ENCODE assay signal across 2 cellular contexts in the genomic region with DNA sequence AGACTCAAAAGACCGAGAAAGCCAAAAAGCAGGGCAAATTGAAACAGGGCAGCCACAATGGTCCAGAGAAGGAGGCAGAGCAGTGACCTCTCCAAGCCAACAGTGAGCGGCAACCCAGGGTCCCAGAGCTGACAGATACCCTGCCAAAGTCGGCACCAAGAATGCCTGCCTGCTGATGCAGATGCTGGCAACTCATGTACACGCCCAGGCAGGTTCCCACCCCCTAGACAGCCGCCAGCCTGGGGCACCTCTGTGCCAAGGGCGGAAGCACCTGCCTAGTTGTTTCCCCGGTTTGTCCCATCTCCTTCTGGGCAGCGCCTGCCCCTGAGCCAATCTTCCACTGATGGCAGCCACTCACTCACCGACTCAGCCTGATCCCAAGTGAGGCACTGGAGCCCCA.
A peak's percentile ranks its signal among the peaks of the same experiment; 100 is the strongest.
TF ChIP-seq lines count a peak whose summit lies in the region.

No MANE protein-coding gene starts in this region.

TF ChIP-seq in liver, 16 proteins besides CTCF, POLR2A, EP300 and RAD21:
- TF ChIP-seq RXRA (IDR thresholded peaks at IDR 0.05) (peak; percentile 72 to 81), SP1 (IDR thresholded peaks at IDR 0.05) (peak; percentile 35), MAX (IDR thresholded peaks at IDR 0.05) (peak; percentile 79), YY1 (IDR thresholded peaks at IDR 0.05) (peak; percentile 62), EGR1 (IDR thresholded peaks at IDR 0.05; ENCODE audit: low read depth in 2 of 2) (no peak), FOXA1 (IDR thresholded peaks at IDR 0.05) (no peak), HNF4A (conservative IDR thresholded peaks at IDR 0.05) (peak; percentile 46 to 63), FOXA2 (IDR thresholded peaks at IDR 0.05) (peak; percentile 15)

TF ChIP-seq in HepG2, 621 proteins besides CTCF, POLR2A, EP300 and RAD21:
- TF ChIP-seq ZBTB2 (CRISPR knock-in tag; IDR thresholded peaks at IDR 0.05; ENCODE audit: low read depth) (no peak), ZNF329 (CRISPR knock-in tag; IDR thresholded peaks at IDR 0.05; ENCODE audit: low read depth) (no peak), REXO4 (CRISPR knock-in tag; IDR thresholded peaks at IDR 0.05; ENCODE audit: borderline replicate concordance) (no peak), ERF (CRISPR knock-in tag; IDR thresholded peaks at IDR 0.05) (no peak), ZNF446 (CRISPR knock-in tag; IDR thresholded peaks at IDR 0.05) (no peak), ZSCAN31 (CRISPR knock-in tag; IDR thresholded peaks at IDR 0.05; ENCODE audit: low read depth) (no peak), PATZ1 (CRISPR knock-in tag; IDR thresholded peaks at IDR 0.05) (no peak), SKI (IDR thresholded peaks at IDR 0.05; ENCODE audit: partially characterized antibody) (no peak), AKAP8 (CRISPR knock-in tag; IDR thresholded peaks at IDR 0.05) (no peak), NR2F1 (CRISPR knock-in tag; IDR thresholded peaks at IDR 0.05) (no peak), ZNF138 (CRISPR knock-in tag; IDR thresholded peaks at IDR 0.05; ENCODE audit: low read depth) (no peak), JUND (CRISPR knock-in tag; IDR thresholded peaks at IDR 0.05) (no peak), MED13 (CRISPR knock-in tag; IDR thresholded peaks at IDR 0.05) (no peak), GTF3A (CRISPR knock-in tag; conservative IDR thresholded peaks at IDR 0.05) (no peak), NPAS2 (CRISPR knock-in tag; IDR thresholded peaks at IDR 0.05; ENCODE audit: borderline replicate concordance) (no peak)
- TF ChIP-seq, protein P1, sequence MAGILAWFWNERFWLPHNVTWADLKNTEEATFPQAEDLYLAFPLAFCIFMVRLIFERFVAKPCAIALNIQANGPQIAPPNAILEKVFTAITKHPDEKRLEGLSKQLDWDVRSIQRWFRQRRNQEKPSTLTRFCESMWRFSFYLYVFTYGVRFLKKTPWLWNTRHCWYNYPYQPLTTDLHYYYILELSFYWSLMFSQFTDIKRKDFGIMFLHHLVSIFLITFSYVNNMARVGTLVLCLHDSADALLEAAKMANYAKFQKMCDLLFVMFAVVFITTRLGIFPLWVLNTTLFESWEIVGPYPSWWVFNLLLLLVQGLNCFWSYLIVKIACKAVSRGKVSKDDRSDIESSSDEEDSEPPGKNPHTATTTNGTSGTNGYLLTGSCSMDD (CRISPR knock-in tag; IDR thresholded peaks at IDR 0.05) = no peak
- TF ChIP-seq, protein P2, sequence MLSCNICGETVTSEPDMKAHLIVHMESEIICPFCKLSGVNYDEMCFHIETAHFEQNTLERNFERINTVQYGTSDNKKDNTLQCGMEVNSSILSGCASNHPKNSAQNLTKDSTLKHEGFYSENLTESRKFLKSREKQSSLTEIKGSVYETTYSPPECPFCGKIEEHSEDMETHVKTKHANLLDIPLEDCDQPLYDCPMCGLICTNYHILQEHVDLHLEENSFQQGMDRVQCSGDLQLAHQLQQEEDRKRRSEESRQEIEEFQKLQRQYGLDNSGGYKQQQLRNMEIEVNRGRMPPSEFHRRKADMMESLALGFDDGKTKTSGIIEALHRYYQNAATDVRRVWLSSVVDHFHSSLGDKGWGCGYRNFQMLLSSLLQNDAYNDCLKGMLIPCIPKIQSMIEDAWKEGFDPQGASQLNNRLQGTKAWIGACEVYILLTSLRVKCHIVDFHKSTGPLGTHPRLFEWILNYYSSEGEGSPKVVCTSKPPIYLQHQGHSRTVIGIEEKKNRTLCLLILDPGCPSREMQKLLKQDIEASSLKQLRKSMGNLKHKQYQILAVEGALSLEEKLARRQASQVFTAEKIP (CRISPR knock-in tag; IDR thresholded peaks at IDR 0.05; ENCODE audit: borderline replicate concordance) = no peak
- TF ChIP-seq, protein P3, sequence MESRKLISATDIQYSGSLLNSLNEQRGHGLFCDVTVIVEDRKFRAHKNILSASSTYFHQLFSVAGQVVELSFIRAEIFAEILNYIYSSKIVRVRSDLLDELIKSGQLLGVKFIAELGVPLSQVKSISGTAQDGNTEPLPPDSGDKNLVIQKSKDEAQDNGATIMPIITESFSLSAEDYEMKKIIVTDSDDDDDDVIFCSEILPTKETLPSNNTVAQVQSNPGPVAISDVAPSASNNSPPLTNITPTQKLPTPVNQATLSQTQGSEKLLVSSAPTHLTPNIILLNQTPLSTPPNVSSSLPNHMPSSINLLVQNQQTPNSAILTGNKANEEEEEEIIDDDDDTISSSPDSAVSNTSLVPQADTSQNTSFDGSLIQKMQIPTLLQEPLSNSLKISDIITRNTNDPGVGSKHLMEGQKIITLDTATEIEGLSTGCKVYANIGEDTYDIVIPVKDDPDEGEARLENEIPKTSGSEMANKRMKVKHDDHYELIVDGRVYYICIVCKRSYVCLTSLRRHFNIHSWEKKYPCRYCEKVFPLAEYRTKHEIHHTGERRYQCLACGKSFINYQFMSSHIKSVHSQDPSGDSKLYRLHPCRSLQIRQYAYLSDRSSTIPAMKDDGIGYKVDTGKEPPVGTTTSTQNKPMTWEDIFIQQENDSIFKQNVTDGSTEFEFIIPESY (CRISPR knock-in tag; IDR thresholded peaks at IDR 0.05) = no peak
- TF ChIP-seq, protein P4, sequence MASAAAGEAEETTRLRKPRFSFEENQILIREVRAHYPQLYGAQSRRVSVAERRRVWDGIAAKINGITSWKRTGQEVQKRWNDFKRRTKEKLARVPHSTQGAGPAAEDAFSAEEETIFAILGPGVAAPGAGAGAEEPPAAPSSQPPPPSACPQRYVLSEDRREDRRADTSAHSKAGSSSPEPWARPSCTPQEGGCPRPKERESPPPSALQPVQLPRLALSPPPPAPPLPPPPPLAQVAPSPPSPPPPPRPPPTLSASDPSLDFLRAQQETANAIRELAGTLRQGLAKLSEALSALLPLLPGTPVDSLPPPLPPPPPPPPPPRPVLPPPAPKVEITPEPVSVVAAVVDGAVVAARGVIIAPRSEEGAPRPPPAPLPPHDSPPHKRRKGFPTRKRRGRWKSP (CRISPR knock-in tag; IDR thresholded peaks at IDR 0.05) = no peak
- TF ChIP-seq, protein P5, sequence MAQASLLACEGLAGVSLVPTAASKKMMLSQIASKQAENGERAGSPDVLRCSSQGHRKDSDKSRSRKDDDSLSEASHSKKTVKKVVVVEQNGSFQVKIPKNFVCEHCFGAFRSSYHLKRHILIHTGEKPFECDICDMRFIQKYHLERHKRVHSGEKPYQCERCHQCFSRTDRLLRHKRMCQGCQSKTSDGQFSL (CRISPR knock-in tag; IDR thresholded peaks at IDR 0.05) = no peak
